Comparison of ENCODE assay signal across 12 cellular contexts in genomic region chr6:56850618-56851017, GRCh38.
DNase-seq lines count a peak whose midpoint lies in the region; ATAC-seq and TF ChIP-seq lines count a peak whose summit lies in the region.
"Had no signal": no experiment of that assay in that cellular context is flagged by ENCODE, and none has a peak within 500 bp of the region (broad histone marks: within the 10 kb centered on the region; RNA-seq: fewer than 3 reads in every experiment).

No MANE protein-coding gene starts in this region.

- intact Hi-C loops in Right ventricle myocardium inferior (cut with DNase I) = loop anchor here (2.0 to 5.0 kb wide), 3 partner anchors 142 to 493 kb away; no protein-coding TSS in a partner anchor
- intact Hi-C loops in left cardiac atrium (cut with DNase I) = loop anchor here in 1 of 2 donors (2.0 to 5.0 kb wide), 2 partner anchors 142 to 213 kb away; no protein-coding TSS in a partner anchor
- intact Hi-C loops in natural killer cell (cut with micrococcal nuclease) = loop anchor here (2.0 to 10.0 kb wide), 2 partner anchors 214 to 496 kb away; no protein-coding TSS in a partner anchor
- intact Hi-C loops in aorta (cut with DNase I) = loop anchor here (2.0 to 5.0 kb wide), 2 partner anchors 142 to 213 kb away; no protein-coding TSS in a partner anchor
- intact Hi-C loops in left colon (cut with DNase I, micrococcal nuclease) = loop anchor here in 1 of 2 donors (5.0 to 10.0 kb wide), 2 partner anchors 146 to 213 kb away; no protein-coding TSS in a partner anchor

- H3K9me3 ChIP-seq in aorta (ENCODE audit: control insufficient read depth, low read length) = no peaks in the 10 kb centered on the region

- H3K36me3 ChIP-seq in aorta (ENCODE audit: control insufficient read depth in 1 of 2, insufficient read depth in 2 of 2, low read length in 1 of 2) = no peaks in the 10 kb centered on the region

- no peaks in the 10 kb centered on the region for H3K27me3 ChIP-seq in aorta (ENCODE audit: control insufficient read depth in 1 of 2, insufficient read depth in 2 of 2, low read length in 1 of 2)

- H3K27me3 Mint-ChIP-seq in natural killer cell (ENCODE audit: low read depth in 2 of 2) = peaks cover 18 to 35% of the 10 kb centered on the region in 2 donors

- peak overlapping the region; percentile 58 for H3K4me3 ChIP-seq in epithelial cell of proximal tubule (ENCODE audit: low read depth, low read length)
- H3K4me3 ChIP-seq in aorta (ENCODE audit: low read length in 2 of 2) = peak overlapping the region; percentile 57 to 98

- DNase-seq in Right ventricle myocardium inferior (ENCODE audit: missing footprints) (no peak), left cardiac atrium (no peak), epithelial cell of proximal tubule (ENCODE audit: low read depth) (no peak), natural killer cell (no peak), aorta (no peak), left colon (no peak), NCI-H2029 treated with DMSO at 0.1 percent for 48 hours (lab: John Stamatoyannopoulos, UW) (no peak), NCI-H1417 (lab: John Stamatoyannopoulos, UW) (no peak)
- DNase-seq: activated T-cell treated with anti-CD3 and anti-CD28 coated beads, Interleukin-2, amount 50 U/mL, for 1 hour; CD4-positive, alpha-beta T cell; PC-3; stimulated activated CD4-positive, alpha-beta T cell treated with anti-CD3 and anti-CD28 coated beads, Interleukin-2, amount 100 ng/mL, for 24 hours had no signal

- peaks cover 27% of the 10 kb centered on the region in 2 donors for H3K4me1 Mint-ChIP-seq in natural killer cell

- ATAC-seq in Right ventricle myocardium inferior (peak; percentile 5), left cardiac atrium (no peak), natural killer cell (no peak), aorta (ENCODE audit: low FRiP score) (no peak), left colon (no peak)
- ATAC-seq: PC-3 had no signal

- no peaks in the 10 kb centered on the region for H3K36me3 Mint-ChIP-seq in natural killer cell

- no peaks in the 10 kb centered on the region for H3K9me3 Mint-ChIP-seq in natural killer cell
- H3K9me3 Mint-ChIP-seq: CD4-positive, alpha-beta T cell had no signal

- TF ChIP-seq CTCF in epithelial cell of proximal tubule (conservative IDR thresholded peaks at IDR 0.05; ENCODE audit: low read depth, low read length) (no peak), natural killer cell (IDR thresholded peaks at IDR 0.05) (no peak)

- 13 to 15% methylated on average over 4 of the region's 4 CpGs for WGBS in aorta, 2 donors

- peak overlapping the region in 1 of 2 donors; percentile 56 for H3K27ac ChIP-seq in aorta (ENCODE audit: low read depth in 1 of 2, low read length in 2 of 2)

- H3K4me1 ChIP-seq in aorta (ENCODE audit: control insufficient read depth in 1 of 2, insufficient read depth in 2 of 2, low read length in 2 of 2) = peaks cover 0 to 3% of the 10 kb centered on the region in 2 donors

- peak overlapping the region; percentile 86 for H3K4me3 Mint-ChIP-seq in natural killer cell

- H3K27ac Mint-ChIP-seq in natural killer cell = no peak overlapping the region
- H3K27ac Mint-ChIP-seq: CD4-positive, alpha-beta T cell had no signal
